Comparison of ENCODE assay signal across 5 cellular contexts in the genomic region with DNA sequence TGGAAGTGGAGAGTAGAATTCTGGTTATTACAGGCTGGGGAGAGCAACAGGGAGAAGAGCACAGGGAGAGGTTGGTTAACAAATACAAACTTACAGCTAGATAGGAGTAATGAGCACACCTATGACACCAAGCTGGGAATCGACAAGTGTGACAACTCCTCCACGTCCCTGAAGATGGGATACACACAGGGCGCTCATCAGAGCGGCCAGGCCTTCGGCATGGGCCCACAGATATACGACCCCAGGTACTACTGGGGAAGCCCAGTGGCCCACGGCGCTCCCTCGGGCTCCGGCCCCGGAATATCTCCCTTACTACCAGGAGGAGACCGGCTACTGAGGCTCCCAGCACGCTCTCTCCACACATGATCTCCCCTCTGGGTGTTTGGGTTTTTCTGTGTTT.
DNase-seq lines count a peak whose midpoint lies in the region; ATAC-seq and TF ChIP-seq lines count a peak whose summit lies in the region.
"Not testable (repeated sequence)": the region's sequence is repeated elsewhere in the genome, so short reads cannot be mapped to it uniquely, and the experiment has no call there.

No MANE protein-coding gene starts in this region.

- H3K36me3 ChIP-seq in PC-3 (ENCODE audit: low read depth, low read length); esophagus muscularis mucosa: not testable (repeated sequence)

- not testable (repeated sequence) for H3K79me2 ChIP-seq in PC-3 (ENCODE audit: low read length)

- H3K9me2 ChIP-seq in PC-3 (replicated peaks; ENCODE audit: low read length) = not testable (repeated sequence)

- BruUV-seq in PC-3 (replicated peaks; lab: Mats Ljungman, UMichigan) = not testable (repeated sequence)

- not testable (repeated sequence) for H2AFZ ChIP-seq in PC-3 (ENCODE audit: low read length)

- H3K9ac ChIP-seq in PC-3 (ENCODE audit: low read length) = not testable (repeated sequence)

- DNase-seq in AG20443 (ENCODE audit: low spot score) = peak; percentile 0
- DNase-seq in GM13977 (ENCODE audit: low spot score) = peak; percentile 0
- DNase-seq in PC-3 = peak; percentile 0
- DNase-seq in esophagus muscularis mucosa (ENCODE audit: extremely low spot score) = peak; percentile 91
- peak; percentile 0 for DNase-seq in iPS-NIHi11 (ENCODE audit: low spot score)

- not testable (repeated sequence) for H3K4me1 ChIP-seq in PC-3 (ENCODE audit: insufficient read depth, low read length); esophagus muscularis mucosa

- not testable (repeated sequence) for H3K9me3 ChIP-seq in PC-3 (ENCODE audit: low read length); esophagus muscularis mucosa

- 84% methylated on average over 5 of the region's 13 CpGs for WGBS in esophagus muscularis mucosa

- CTCF ChIA-PET in PC-3 (lab: Charles Lee) = not testable (repeated sequence)

- H3F3A ChIP-seq in PC-3 (ENCODE audit: low read length, unreplicated experiment) = not testable (repeated sequence)

- in situ Hi-C loops in GM13977 (cut with MboI; ENCODE audit: low pct_unique_long_range_greater_than_20kb, low sequenced_read_pairs, unreplicated experiment) = not testable (repeated sequence)

- not testable (repeated sequence) for TF ChIP-seq CTCF in GM13977 (IDR thresholded peaks at IDR 0.05; ENCODE audit: extremely low read depth, insufficient read depth, missing control alignments); PC-3 (conservative IDR thresholded peaks at IDR 0.05; ENCODE audit: low read depth, low read length); esophagus muscularis mucosa (IDR thresholded peaks at IDR 0.05)

- not testable (repeated sequence) for H3K4me3 ChIP-seq in PC-3 (ENCODE audit: low read length); esophagus muscularis mucosa

- not testable (repeated sequence) for H4K20me1 ChIP-seq in PC-3 (ENCODE audit: low read length)

- TF ChIP-seq EP300 in esophagus muscularis mucosa (IDR thresholded peaks at IDR 0.05) = not testable (repeated sequence)

- POLR2A ChIA-PET in PC-3 (lab: Charles Lee; ENCODE audit: unreplicated experiment) = not testable (repeated sequence)

- H3K27me3 ChIP-seq in PC-3 (ENCODE audit: low read length); esophagus muscularis mucosa: not testable (repeated sequence)

- TF ChIP-seq POLR2A in esophagus muscularis mucosa (IDR thresholded peaks at IDR 0.05; ENCODE audit: low read depth) = not testable (repeated sequence)

- ATAC-seq in PC-3 = not testable (repeated sequence)

- not testable (repeated sequence) for H3K4me2 ChIP-seq in PC-3 (ENCODE audit: low read length)

- intact Hi-C loops in PC-3 (cut with micrococcal nuclease); esophagus muscularis mucosa (cut with DNase I): not testable (repeated sequence)

- not testable (repeated sequence) for H3K27ac ChIP-seq in PC-3 (ENCODE audit: low read length); esophagus muscularis mucosa (replicated peaks in 1 of 4)

Comparison
In these comparisons a context has a peak if more than half of its experiments do, and no peak if none do; other contexts are left out.
1. DNase-seq: peak in every context shown above with its lines; median percentile 91 in esophagus muscularis mucosa; 0 in AG20443; 0 in GM13977; 0 in PC-3; 0 in iPS-NIHi11.